ENCODE assay signal across 11 cellular contexts in the genomic region with DNA sequence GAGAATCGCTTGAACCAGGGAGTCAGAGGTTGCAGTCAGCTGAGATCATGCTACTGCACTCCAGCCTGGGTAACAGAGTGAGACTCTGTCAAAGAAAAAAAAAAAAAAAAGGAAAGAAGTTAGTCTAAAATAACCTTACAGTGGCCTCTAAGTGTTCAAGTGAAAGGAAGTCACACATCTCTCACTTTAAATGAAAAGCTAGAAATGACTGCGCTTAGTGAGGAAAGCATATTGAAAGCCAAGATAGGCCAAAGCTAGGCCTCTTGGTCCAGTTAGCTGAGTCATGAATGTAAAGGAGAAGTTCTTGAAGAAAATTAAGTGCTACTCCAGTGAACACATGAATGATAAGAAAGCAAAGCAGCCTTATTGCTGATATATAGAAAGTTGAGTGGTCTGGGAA. TPM values are rescaled to one million over a fixed set of nuclear protein-coding genes. Genes with fewer than 3 reads are reported as not detected.
DNase-seq lines count a peak whose midpoint lies in the region; ATAC-seq, FAIRE-seq and TF ChIP-seq lines count a peak whose summit lies in the region.
"Had no signal": no experiment of that assay in that cellular context is flagged by ENCODE, and none has a peak within 500 bp of the region (broad histone marks: within the 10 kb centered on the region; RNA-seq: fewer than 3 reads in every experiment).

No MANE protein-coding gene starts in this region.

- no peaks in the 10 kb centered on the region for H3K36me3 Mint-ChIP-seq in activated T-helper 17 cell treated with anti-CD3 and anti-CD28 coated beads, Interleukin-2, amount 50 U/mL, for 72 hours (ENCODE audit: low read depth)
- H3K36me3 Mint-ChIP-seq in osteocyte (ENCODE audit: unreplicated experiment), result peaks cover 28% of the 10 kb centered on the region

- peak; percentile 72 for FAIRE-seq in GM18507 (lab: Jason Lieb, UNC)

- no peaks in the 10 kb centered on the region for H3K9me3 ChIP-seq in right cardiac atrium (ENCODE audit: control insufficient read depth, low read length)

- H3K27me3 Mint-ChIP-seq in activated T-helper 17 cell treated with anti-CD3 and anti-CD28 coated beads, Interleukin-2, amount 50 U/mL, for 72 hours, result no peaks in the 10 kb centered on the region
- H3K27me3 Mint-ChIP-seq in osteocyte (ENCODE audit: unreplicated experiment), result no peaks in the 10 kb centered on the region

- ATAC-seq in GM21360 (IDR thresholded peaks at IDR 0.05; ENCODE audit: unreplicated experiment) (peak; percentile 97), HG03095 (IDR thresholded peaks at IDR 0.05; ENCODE audit: unreplicated experiment) (peak; percentile 94), right cardiac atrium (no peak)
- ATAC-seq in activated T-helper 17 cell treated with anti-CD3 and anti-CD28 coated beads, Interleukin-2, amount 50 U/mL, for 72 hours (replicated peaks), result peak; percentile 63

- H3K27me3 ChIP-seq in right cardiac atrium (ENCODE audit: control insufficient read depth, insufficient read depth), result no peaks in the 10 kb centered on the region

- no peaks in the 10 kb centered on the region for H3K4me1 Mint-ChIP-seq in activated T-helper 17 cell treated with anti-CD3 and anti-CD28 coated beads, Interleukin-2, amount 50 U/mL, for 72 hours
- peaks cover 32% of the 10 kb centered on the region for H3K4me1 Mint-ChIP-seq in osteocyte (ENCODE audit: unreplicated experiment)
- H3K4me1 Mint-ChIP-seq: nephron progenitor cell had no signal

- 93% methylated on average over 2 of the region's 2 CpGs for WGBS in right cardiac atrium

- no peak overlapping the region for H3K4me3 ChIP-seq in right cardiac atrium (ENCODE audit: low read length)

- H3K4me3 Mint-ChIP-seq in activated T-helper 17 cell treated with anti-CD3 and anti-CD28 coated beads, Interleukin-2, amount 50 U/mL, for 72 hours, result no peak overlapping the region
- no peak overlapping the region for H3K4me3 Mint-ChIP-seq in osteocyte (ENCODE audit: unreplicated experiment)
- H3K4me3 Mint-ChIP-seq: nephron progenitor cell had no signal

- no peaks in the 10 kb centered on the region for H3K9me3 Mint-ChIP-seq in activated T-helper 17 cell treated with anti-CD3 and anti-CD28 coated beads, Interleukin-2, amount 50 U/mL, for 72 hours
- peaks cover 8% of the 10 kb centered on the region for H3K9me3 Mint-ChIP-seq in osteocyte (ENCODE audit: unreplicated experiment)

- H3K27ac ChIP-seq in right cardiac atrium (ENCODE audit: low read length), result no peak overlapping the region

- H3K27ac Mint-ChIP-seq in activated T-helper 17 cell treated with anti-CD3 and anti-CD28 coated beads, Interleukin-2, amount 50 U/mL, for 72 hours, result no peak overlapping the region
- no peak overlapping the region for H3K27ac Mint-ChIP-seq in osteocyte (ENCODE audit: unreplicated experiment)

- TF ChIP-seq CTCF in osteocyte (IDR thresholded peaks at IDR 0.05), result no peak

- intact Hi-C loops in right cardiac atrium (cut with DNase I), result no loop called here

- DNase-seq in GM18507 (ENCODE audit: extremely low spot score, insufficient read length, low read depth), result peak; percentile 0
- no peak for DNase-seq in C1 segment of cervical spinal cord (lab: John Stamatoyannopoulos, UW)
- DNase-seq in right cardiac atrium, result no peak
- DNase-seq in stimulated activated naive CD4-positive, alpha-beta T cell (lab: John Stamatoyannopoulos, UW), result no peak
- no peak for DNase-seq in osteocyte (ENCODE audit: extremely low spot score, unreplicated experiment)
- DNase-seq: cerebellar nuclear complex, MM.1S, nephron progenitor cell had no signal

- H3K4me1 ChIP-seq in right cardiac atrium (ENCODE audit: control insufficient read depth, insufficient read depth, low read length), result peaks cover 5% of the 10 kb centered on the region

RNA-seq across cellular contexts. Expression of gene ITGA1, which starts 38.1 kb away (rescaled TPM):
- 10 to 100 TPM in 1 of 2 donors, 1 to 10 TPM in 1; 3.1 to 14.9 TPM for total RNA-seq in activated T-helper 17 cell treated with anti-CD3 and anti-CD28 coated beads, Interleukin-2, amount 50 U/mL, for 72 hours
- total RNA-seq in right cardiac atrium (10 to 100 TPM; 22.2 to 42.4 (median 29.4) TPM), osteocyte (143 and 150 TPM in 2 replicates)
- 6.6 TPM for polyA plus RNA-seq in right cardiac atrium

RNA-seq across cellular contexts. Expression of gene PELO, which starts 38.1 kb away (rescaled TPM):
- total RNA-seq in activated T-helper 17 cell treated with anti-CD3 and anti-CD28 coated beads, Interleukin-2, amount 50 U/mL, for 72 hours, result 10 to 100 TPM; 22.9 to 35.0 TPM
- total RNA-seq in right cardiac atrium (10 to 100 TPM; 19.1 to 24.3 (median 20.2) TPM), osteocyte (82.4 and 83.7 TPM in 2 replicates)
- polyA plus RNA-seq in right cardiac atrium, result 7.9 TPM

Comparison
In these comparisons a context has a peak if more than half of its experiments do, and no peak if none do; other contexts are left out.
1. ATAC-seq: peak in GM21360 (single experiment), HG03095 (single experiment) and activated T-helper 17 cell treated with anti-CD3 and anti-CD28 coated beads, Interleukin-2, amount 50 U/mL, for 72 hours (single experiment); none in right cardiac atrium (0 of 2).